1 cellular context compared by ENCODE assay signal in the genomic region with DNA sequence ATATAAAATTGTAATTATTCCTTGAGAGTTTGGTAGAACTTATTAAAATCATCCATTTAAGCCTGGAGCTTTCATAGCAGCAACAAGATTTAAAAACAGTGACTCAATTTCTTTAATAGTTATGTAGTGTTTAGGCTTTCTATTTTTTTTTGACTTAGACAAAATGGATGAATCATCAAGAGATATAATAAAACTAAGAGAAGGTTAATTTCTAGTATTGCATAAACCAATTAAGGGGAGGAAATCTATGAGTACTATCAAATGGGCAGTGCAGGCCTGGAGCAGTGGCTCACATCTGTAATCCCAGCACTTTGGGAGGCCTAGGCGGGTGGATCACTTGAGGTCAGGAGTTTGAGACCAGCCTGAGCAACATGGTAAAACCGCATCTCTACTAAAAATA.
TF ChIP-seq lines count a peak whose summit lies in the region.

No MANE protein-coding gene starts in this region.

TF ChIP-seq in A549, 52 proteins besides CTCF, POLR2A, EP300 and RAD21 (continued from another document):
- TF ChIP-seq PBX3 (IDR thresholded peaks at IDR 0.05) (no peak), CHD4 (IDR thresholded peaks at IDR 0.05; ENCODE audit: borderline replicate concordance) (no peak), FOXS1 (CRISPR knock-in tag; IDR thresholded peaks at IDR 0.05) (no peak), EHF (CRISPR knock-in tag; IDR thresholded peaks at IDR 0.05) (no peak), EHMT2 (IDR thresholded peaks at IDR 0.05; ENCODE audit: low read depth) (no peak), BCL3 (IDR thresholded peaks at IDR 0.05) (no peak), HES2 (IDR thresholded peaks at IDR 0.05) (no peak), FOSB (CRISPR knock-in tag; IDR thresholded peaks at IDR 0.05) (no peak), NR3C1 (IDR thresholded peaks at IDR 0.05) (no peak)
